In genomic region chr2:40281021-40281940, GRCh38 we compare ENCODE assay signal across 8 cellular contexts.
A peak's percentile ranks its signal among the peaks of the same experiment; 100 is the strongest.
DNase-seq lines count a peak whose midpoint lies in the region; ATAC-seq and TF ChIP-seq lines count a peak whose summit lies in the region.

No MANE protein-coding gene starts in this region.

- peak overlapping the region; percentile 44 to 48 for H3K27ac ChIP-seq in prostate gland

- intact Hi-C loops in prostate gland (cut with DNase I), result no loop called here

- no peaks in the 10 kb centered on the region for H3K27me3 ChIP-seq in prostate gland (replicated peaks; ENCODE audit: insufficient read depth)

- TF ChIP-seq POLR2A in prostate gland (IDR thresholded peaks at IDR 0.05), result no peak
- no peak for TF ChIP-seq POLR2A in erythroblast (IDR thresholded peaks at IDR 0.05; ENCODE audit: low read length)

- peak; percentile 75 for ATAC-seq in GM18502 (IDR thresholded peaks at IDR 0.05; ENCODE audit: poor library complexity, unreplicated experiment)
- ATAC-seq in HG03095 (IDR thresholded peaks at IDR 0.05; ENCODE audit: unreplicated experiment), result peak; percentile 77

- DNase-seq in cardiac fibroblast (ENCODE audit: low read depth in 2 of 2), result peak; percentile 77 to 84
- DNase-seq in prostate gland (ENCODE audit: low spot score), result peak; percentile 24
- DNase-seq in erythroblast (lab: John Stamatoyannopoulos, UW), result no peak
- no peak for DNase-seq in DMS53 treated with DMSO at 0.1 percent for 48 hours (lab: John Stamatoyannopoulos, UW; ENCODE audit: unreplicated experiment)
- DNase-seq in DMS79 (lab: John Stamatoyannopoulos, UW), result no peak
- DNase-seq in dermis blood vessel endothelial cell, result no peak

- no peaks in the 10 kb centered on the region for H3K36me3 ChIP-seq in prostate gland

- H3K4me3 ChIP-seq in cardiac fibroblast (replicated peaks in 1 of 2; ENCODE audit: low read depth in 2 of 2, low read length in 2 of 2), result no peak overlapping the region
- H3K4me3 ChIP-seq in prostate gland, result no peak overlapping the region

- H3K4me1 ChIP-seq in prostate gland (replicated peaks), result no peaks in the 10 kb centered on the region

- 31% methylated on average over 3 of the region's 3 CpGs for WGBS in prostate gland

- H3K9me3 ChIP-seq in prostate gland, result no peaks in the 10 kb centered on the region

- TF ChIP-seq CTCF in cardiac fibroblast (IDR thresholded peaks at IDR 0.05; ENCODE audit: low read depth, low read length) (no peak), prostate gland (IDR thresholded peaks at IDR 0.05) (no peak)

Comparison
In these comparisons a context has a peak if more than half of its experiments do, and no peak if none do; other contexts are left out.
1. DNase-seq: peak in cardiac fibroblast (2 of 2) and prostate gland (single experiment); none in erythroblast (0 of 2), DMS53 treated with DMSO at 0.1 percent for 48 hours (single experiment), DMS79 (single experiment) and dermis blood vessel endothelial cell (single experiment).